ENCODE assay signal across 20 cellular contexts in genomic region chr14:70916776-70917175, GRCh38. TPM values are rescaled to one million over a fixed set of nuclear protein-coding genes. Genes with fewer than 3 reads are reported as not detected.
A peak's percentile ranks its signal among the peaks of the same experiment; 100 is the strongest.
DNase-seq lines count a peak whose midpoint lies in the region; ATAC-seq, FAIRE-seq and TF ChIP-seq lines count a peak whose summit lies in the region.
"Had no signal": no experiment of that assay in that cellular context is flagged by ENCODE, and none has a peak within 500 bp of the region (broad histone marks: within the 10 kb centered on the region; RNA-seq: fewer than 3 reads in every experiment).

No MANE protein-coding gene starts in this region.

- peaks cover 3% of the 10 kb centered on the region for H3K36me3 ChIP-seq in astrocyte (ENCODE audit: insufficient read depth, low read length)
- peaks cover 0 to 8% (median 0%) of the 10 kb centered on the region in 9 donors for H3K36me3 ChIP-seq in heart right ventricle
- H3K36me3 ChIP-seq: gastroesophageal sphincter, right lobe of liver, upper lobe of left lung had no signal

- H3K79me2 ChIP-seq in astrocyte (ENCODE audit: insufficient read depth, low read length): peaks cover 99% of the 10 kb centered on the region

- peaks cover 96% of the 10 kb centered on the region for H4K20me1 ChIP-seq in astrocyte (ENCODE audit: insufficient read depth, low read length)

- no peak for DNase-seq in activated CD8-positive, alpha-beta memory T cell treated with anti-CD3 and anti-CD28 coated beads, Interleukin-2, amount 10 ng/mL, durations not matched to agents 7 days and 5 days
- DNase-seq in activated CD8-positive, alpha-beta memory T cell treated with anti-CD3 and anti-CD28 coated beads, Interleukin-2, amount 50 U/mL, for 4 hours: no peak
- DNase-seq in GM18507 (ENCODE audit: extremely low spot score, insufficient read length, low read depth): no peak
- DNase-seq in astrocyte (ENCODE audit: low read depth): no peak
- no peak for DNase-seq in natural killer cell treated with Interleukin-12 subunit alpha and Interleukin-12 subunit beta and Interleukin-15 and Interleukin-18, amount 100 ng/mL, for 72 hours (ENCODE audit: low spot score)
- no peak for DNase-seq in frontal cortex (ENCODE audit: low spot score in 2 of 2)
- DNase-seq in HCEC 1CT: no peak
- no peak for DNase-seq in heart right ventricle
- DNase-seq: cortex of kidney; DMS79 treated with DMSO at 0.1 percent for 48 hours; NCI-H1417 treated with DMSO at 0.1 percent for 48 hours; NCI-H2171 treated with DMSO at 0.1 percent for 48 hours; PC-9; right lobe of liver; stimulated activated naive CD4-positive, alpha-beta T cell treated with Interleukin-2 at 50 U/mL for 16 hours; upper lobe of left lung had no signal

- no peak overlapping the region for H3K9ac ChIP-seq in astrocyte (ENCODE audit: low read length)

- TF ChIP-seq CTCF in astrocyte (IDR thresholded peaks at IDR 0.05; ENCODE audit: insufficient read depth, low read depth, low read length) (no peak), heart right ventricle (IDR thresholded peaks at IDR 0.05) (no peak)

- H3K9me3 Mint-ChIP-seq in activated CD8-positive, alpha-beta memory T cell treated with anti-CD3 and anti-CD28 coated beads, Interleukin-2, amount 10 ng/mL, durations not matched to agents 7 days and 5 days (ENCODE audit: low read depth): no peaks in the 10 kb centered on the region
- no peaks in the 10 kb centered on the region for H3K9me3 Mint-ChIP-seq in astrocyte (ENCODE audit: unreplicated experiment)
- H3K9me3 Mint-ChIP-seq in natural killer cell treated with Interleukin-12 subunit alpha and Interleukin-12 subunit beta and Interleukin-15 and Interleukin-18, amount 100 ng/mL, for 72 hours: no peaks in the 10 kb centered on the region
- H3K9me3 Mint-ChIP-seq: activated T-helper 2 cell treated with anti-CD3 and anti-CD28 coated beads, Interferon-gamma antibody, Interleukin-2, Interleukin-4, amounts not matched to agents 10 μg/mL and 5 μg/mL and 100 μg/mL, durations not matched to agents 14 hours and 24 hours and 36 hours; GM23338 had no signal

- H3K4me1 ChIP-seq in astrocyte (ENCODE audit: insufficient read depth, low read length) (peaks cover 13% of the 10 kb centered on the region), heart right ventricle (peaks cover 0 to 82% (median 42%) of the 10 kb centered on the region in 9 donors)

- H3K27ac ChIP-seq in astrocyte (ENCODE audit: low read depth, low read length): no peak overlapping the region
- H3K27ac ChIP-seq in heart right ventricle: no peak overlapping the region
- H3K27ac ChIP-seq: gastroesophageal sphincter, PC-9, right lobe of liver had no signal

- peak; percentile 54 for FAIRE-seq in GM18507 (lab: Jason Lieb, UNC)
- peak; percentile 56 for FAIRE-seq in astrocyte (lab: Jason Lieb, UNC)
- no peak for FAIRE-seq in frontal cortex (lab: Jason Lieb, UNC)

- peaks cover 34% of the 10 kb centered on the region for H3K36me3 Mint-ChIP-seq in activated CD8-positive, alpha-beta memory T cell treated with anti-CD3 and anti-CD28 coated beads, Interleukin-2, amount 10 ng/mL, durations not matched to agents 7 days and 5 days
- H3K36me3 Mint-ChIP-seq in astrocyte (ENCODE audit: low read depth, unreplicated experiment): no peaks in the 10 kb centered on the region
- peaks cover 11% of the 10 kb centered on the region for H3K36me3 Mint-ChIP-seq in natural killer cell treated with Interleukin-12 subunit alpha and Interleukin-12 subunit beta and Interleukin-15 and Interleukin-18, amount 100 ng/mL, for 72 hours

- H3K27me3 ChIP-seq in astrocyte (ENCODE audit: insufficient read depth, low read length) (no peaks in the 10 kb centered on the region), heart right ventricle (no peaks in the 10 kb centered on the region)
- H3K27me3 ChIP-seq: gastroesophageal sphincter, right lobe of liver, upper lobe of left lung had no signal

- no peak overlapping the region for H3K4me3 Mint-ChIP-seq in activated CD8-positive, alpha-beta memory T cell treated with anti-CD3 and anti-CD28 coated beads, Interleukin-2, amount 10 ng/mL, durations not matched to agents 7 days and 5 days
- no peak overlapping the region for H3K4me3 Mint-ChIP-seq in astrocyte (ENCODE audit: unreplicated experiment)
- peak overlapping the region; percentile 5 for H3K4me3 Mint-ChIP-seq in natural killer cell treated with Interleukin-12 subunit alpha and Interleukin-12 subunit beta and Interleukin-15 and Interleukin-18, amount 100 ng/mL, for 72 hours
- H3K4me3 Mint-ChIP-seq: GM23338 had no signal

- H2AFZ ChIP-seq in astrocyte (ENCODE audit: low read depth, low read length): no peak overlapping the region
- H2AFZ ChIP-seq: GM23338, PC-9 had no signal

- H3K9me3 ChIP-seq in astrocyte (ENCODE audit: insufficient read depth, low read depth, low read length) (no peaks in the 10 kb centered on the region), heart right ventricle (no peaks in the 10 kb centered on the region)
- H3K9me3 ChIP-seq: gastroesophageal sphincter, right lobe of liver, upper lobe of left lung had no signal

- H3K4me2 ChIP-seq in astrocyte (ENCODE audit: low read length): no peak overlapping the region
- H3K4me2 ChIP-seq: GM23338, PC-9 had no signal

- intact Hi-C loops in heart right ventricle (cut with DNase I): no loop called here

- no peaks in the 10 kb centered on the region for H3K27me3 Mint-ChIP-seq in activated CD8-positive, alpha-beta memory T cell treated with anti-CD3 and anti-CD28 coated beads, Interleukin-2, amount 10 ng/mL, durations not matched to agents 7 days and 5 days
- no peaks in the 10 kb centered on the region for H3K27me3 Mint-ChIP-seq in astrocyte (ENCODE audit: low read depth, unreplicated experiment)
- no peaks in the 10 kb centered on the region for H3K27me3 Mint-ChIP-seq in natural killer cell treated with Interleukin-12 subunit alpha and Interleukin-12 subunit beta and Interleukin-15 and Interleukin-18, amount 100 ng/mL, for 72 hours

- WGBS in heart right ventricle, 2 donors: 79 to 80% methylated on average over 4 of the region's 4 CpGs

- peaks cover 68% of the 10 kb centered on the region for H3K4me1 Mint-ChIP-seq in activated CD8-positive, alpha-beta memory T cell treated with anti-CD3 and anti-CD28 coated beads, Interleukin-2, amount 10 ng/mL, durations not matched to agents 7 days and 5 days
- peaks cover 48% of the 10 kb centered on the region for H3K4me1 Mint-ChIP-seq in astrocyte (ENCODE audit: low read depth, unreplicated experiment)
- H3K4me1 Mint-ChIP-seq in natural killer cell treated with Interleukin-12 subunit alpha and Interleukin-12 subunit beta and Interleukin-15 and Interleukin-18, amount 100 ng/mL, for 72 hours (ENCODE audit: low read depth in 2 of 2): peaks cover 48 to 75% of the 10 kb centered on the region in 2 donors

- H3K4me3 ChIP-seq in astrocyte (ENCODE audit: insufficient read depth, low read depth, low read length) (no peak overlapping the region), heart right ventricle (no peak overlapping the region)
- H3K4me3 ChIP-seq: gastroesophageal sphincter, GM23338, PC-9, right lobe of liver, upper lobe of left lung had no signal

- H3K27ac Mint-ChIP-seq in activated CD8-positive, alpha-beta memory T cell treated with anti-CD3 and anti-CD28 coated beads, Interleukin-2, amount 10 ng/mL, durations not matched to agents 7 days and 5 days: peak overlapping the region; percentile 12
- H3K27ac Mint-ChIP-seq in astrocyte (ENCODE audit: unreplicated experiment): no peak overlapping the region
- H3K27ac Mint-ChIP-seq in natural killer cell treated with Interleukin-12 subunit alpha and Interleukin-12 subunit beta and Interleukin-15 and Interleukin-18, amount 100 ng/mL, for 72 hours: peak overlapping the region; percentile 56 to 75
- H3K27ac Mint-ChIP-seq: activated T-helper 2 cell treated with anti-CD3 and anti-CD28 coated beads, Interferon-gamma antibody, Interleukin-2, Interleukin-4, amounts not matched to agents 10 μg/mL and 5 μg/mL and 100 μg/mL, durations not matched to agents 14 hours and 24 hours and 36 hours; GM23338 had no signal

- ATAC-seq in activated CD8-positive, alpha-beta memory T cell treated with anti-CD3 and anti-CD28 coated beads, Interleukin-2, amount 10 ng/mL, durations not matched to agents 7 days and 5 days: no peak
- no peak for ATAC-seq in natural killer cell treated with Interleukin-12 subunit alpha and Interleukin-12 subunit beta and Interleukin-15 and Interleukin-18, amount 100 ng/mL, for 72 hours
- ATAC-seq in heart right ventricle: no peak
- ATAC-seq: gastroesophageal sphincter, GM23338, left lobe of liver, right lobe of liver had no signal

- CTCF ChIA-PET in activated CD8-positive, alpha-beta memory T cell treated with anti-CD3 and anti-CD28 coated beads, Interleukin-2, amount 10 ng/mL, durations not matched to agents 7 days and 5 days (lab: Charles Lee): interaction anchor here (2.0 to 4.1 kb wide), 2 partner anchors 10 to 99 kb away, joined by 11 to 34 read pairs; partner anchors contain the start of gene PCNX1

RNA-seq across cellular contexts. Expression of gene PCNX1, which starts 9.5 kb away (rescaled TPM):
- total RNA-seq in activated CD8-positive, alpha-beta memory T cell treated with anti-CD3 and anti-CD28 coated beads, Interleukin-2, amount 10 ng/mL, durations not matched to agents 7 days and 5 days: 10 to 100 TPM; 64.4 to 69.2 TPM
- total RNA-seq in astrocyte: 91.3 and 115 TPM in 2 replicates
- total RNA-seq in natural killer cell treated with Interleukin-12 subunit alpha and Interleukin-12 subunit beta and Interleukin-15 and Interleukin-18, amount 100 ng/mL, for 72 hours: 100 to 1,000 TPM in 1 of 2 donors, 10 to 100 TPM in 1; 81.7 to 156 TPM
- total RNA-seq in frontal cortex: 155 TPM
- 10 to 100 TPM; 27.4 to 66.6 (median 48.2) TPM for total RNA-seq in heart right ventricle
- 1 to 10 TPM; 4.5 to 7.9 TPM for polyA plus RNA-seq in heart right ventricle
